Comparison of ENCODE assay signal across 24 cellular contexts in genomic region chr1:22228505-22228911, GRCh38.
A peak's percentile ranks its signal among the peaks of the same experiment; 100 is the strongest.
DNase-seq lines count a peak whose midpoint lies in the region; ATAC-seq, FAIRE-seq and TF ChIP-seq lines count a peak whose summit lies in the region.
"Had no signal": no experiment of that assay in that cellular context is flagged by ENCODE, and none has a peak within 500 bp of the region (broad histone marks: within the 10 kb centered on the region; RNA-seq: fewer than 3 reads in every experiment).

No MANE protein-coding gene starts in this region.

- H3K4me3 ChIP-seq in K562 (no peak overlapping the region), lower lobe of right lung (no peak overlapping the region)
- H3K4me3 ChIP-seq: ascending aorta, tibial nerve had no signal

- H3K27me3 ChIP-seq in K562 (ENCODE audit: control insufficient read depth in 2 of 2, insufficient read depth in 2 of 2, low read length in 2 of 2) (peaks cover 19 to 62% of the 10 kb centered on the region in 2 experiments; a peak in 4 of 5 replicates), lower lobe of right lung (ENCODE audit: low read depth) (peaks cover 6% of the 10 kb centered on the region)
- H3K27me3 ChIP-seq: ascending aorta had no signal

- in situ Hi-C loops in K562 (cut with MboI), result no loop called here

- 0% methylated on average over 7 of the region's 7 CpGs for WGBS in K562 (ENCODE audit: insufficient coverage, low coverage, missing lambda C conversion rate)

- H3K79me2 ChIP-seq in K562 (ENCODE audit: control insufficient read depth, insufficient read depth, low read length), result no peaks in the 10 kb centered on the region

- H3K4me2 ChIP-seq in K562 (ENCODE audit: insufficient read depth, low read length), result no peak overlapping the region

- peak overlapping the region in 1 of 2 experiments; percentile 37; a peak in 1 of 4 replicates for H3K9ac ChIP-seq in K562 (ENCODE audit: insufficient read depth in 1 of 2, low read depth in 2 of 2, low read length in 2 of 2)

- TF ChIP-seq CTCF in K562 (IDR thresholded peaks at IDR 0.05 in 2 of 3, conservative IDR thresholded peaks at IDR 0.05 in 1 of 3; ENCODE audit: insufficient read depth in 2 of 3, low read depth in 1 of 3, low read length in 3 of 3), result no peak
- TF ChIP-seq CTCF in lower lobe of right lung (IDR thresholded peaks at IDR 0.05), result no peak

- no peaks in the 10 kb centered on the region for H3K4me1 ChIP-seq in K562 (replicated peaks in 1 of 2; ENCODE audit: control insufficient read depth in 2 of 2, insufficient read depth in 2 of 2, low read length in 2 of 2)
- no peaks in the 10 kb centered on the region for H3K4me1 ChIP-seq in lower lobe of right lung
- H3K4me1 ChIP-seq: ascending aorta, tibial nerve had no signal

- 0 out of 2 replicates have a peak, but pooled peaks cover 19% of the 10 kb centered on the region for H4K20me1 ChIP-seq in K562 (replicated peaks; ENCODE audit: control insufficient read depth, insufficient read depth, low read length)

- CTCF ChIA-PET in K562 (lab: Yijun Ruan, JAX; ENCODE audit: low intra/inter-chr PET ratio), result no interaction called here

- H3K9me1 ChIP-seq in K562 (ENCODE audit: control insufficient read depth, insufficient read depth, low read length), result no peaks in the 10 kb centered on the region

- H3K36me3 ChIP-seq in K562 (ENCODE audit: control insufficient read depth, insufficient read depth, low read length) (no peaks in the 10 kb centered on the region), lower lobe of right lung (no peaks in the 10 kb centered on the region)
- H3K36me3 ChIP-seq: ascending aorta, neutrophil, tibial nerve had no signal

- TF ChIP-seq RAD21 in K562 (CRISPR knock-in tag; conservative IDR thresholded peaks at IDR 0.05 in 1 of 2, IDR thresholded peaks at IDR 0.05 in 1 of 2), result no peak

- DNase-seq in DMS53 (lab: John Stamatoyannopoulos, UW), result peak; percentile 77
- DNase-seq in NCI-H146 (lab: John Stamatoyannopoulos, UW), result peak; percentile 35
- DNase-seq in K562 (ENCODE audit: extremely low read depth in 1 of 4, low spot score in 3 of 4), result no peak
- DNase-seq in lower lobe of right lung, result no peak
- DNase-seq in GM03348 (ENCODE audit: low spot score), result no peak
- no peak for DNase-seq in HTR-8/SVneo (ENCODE audit: insufficient read length, low spot score)
- DNase-seq in activated CD4-positive, alpha-beta T cell treated with anti-CD3 and anti-CD28 coated beads for 1 hour, result no peak
- DNase-seq: activated B cell treated with CpG ODN at 0.5 μM for 24 hours; activated naive CD4-positive, alpha-beta T cell treated with anti-CD3 and anti-CD28 coated beads, Interleukin-2, amount 10 ng/mL, durations not matched to agents 7 days and 5 days; activated T-cell treated with anti-CD3 and anti-CD28 coated beads, Interleukin-2, amount 50 U/mL, for 4 hours; CD8-positive, alpha-beta memory T cell; cerebellar nuclear complex; effector memory CD4-positive, alpha-beta T cell; left colon; NCI-H2227 treated with DMSO at 0.1 percent for 48 hours; RPMI8226; small intestine; stimulated activated CD4-positive, alpha-beta T cell treated with anti-CD3 and anti-CD28 coated beads, Interleukin-2, amount 100 ng/mL, for 48 hours; stimulated activated naive CD4-positive, alpha-beta T cell treated with Interleukin-2 at 50 U/mL for 16 hours; T1000 had no signal

- no peak overlapping the region for H3K27ac ChIP-seq in K562 (ENCODE audit: extremely low read depth, low read depth, low read length)
- H3K27ac ChIP-seq in lower lobe of right lung, result no peak overlapping the region
- H3K27ac ChIP-seq: ascending aorta, neutrophil, tibial nerve had no signal

- no peak overlapping the region for H2AFZ ChIP-seq in K562 (ENCODE audit: low read depth, low read length)

- POLR2A ChIA-PET in K562 (lab: Yijun Ruan, JAX), result interaction anchor here (0.7 to 1.5 kb wide), 3 partner anchors 18 to 649 kb away, joined by 3 to 8 read pairs (median 3); no protein-coding TSS in a partner anchor

- H3K9me3 ChIP-seq in K562 (replicated peaks; ENCODE audit: control insufficient read depth, insufficient read depth, low read depth, low read length), result no peaks in the 10 kb centered on the region
- H3K9me3 ChIP-seq in lower lobe of right lung, result no peaks in the 10 kb centered on the region
- H3K9me3 ChIP-seq: ascending aorta, neutrophil had no signal

- ATAC-seq in K562 (no peak), lower lobe of right lung (peak; percentile 51 to 71)
- ATAC-seq: activated T-cell treated with anti-CD3 and anti-CD28 coated beads, Interleukin-2, amount 50 U/mL, for 4 hours; left colon; SK-N-SH treated with all-trans-retinoic acid at 6 μM for 48 hours had no signal

- FAIRE-seq in K562 (lab: Jason Lieb, UNC), result no peak
- FAIRE-seq in HTR-8/SVneo (lab: Jason Lieb, UNC), result no peak
- FAIRE-seq: small intestine had no signal

- no peak for TF ChIP-seq EP300 in K562 (IDR thresholded peaks at IDR 0.05; ENCODE audit: low read length)

- no peak for TF ChIP-seq POLR2A in K562 (conservative IDR thresholded peaks at IDR 0.05)

- intact Hi-C loops in K562 (cut with micrococcal nuclease) (no loop called here), lower lobe of right lung (cut with DNase I) (no loop called here)

- BruUV-seq in K562 (replicated peaks; lab: Mats Ljungman, UMichigan), result no TSS peak

TF ChIP-seq in K562, 482 proteins besides CTCF, POLR2A, EP300 and RAD21:
- TF ChIP-seq PTBP1 (IDR thresholded peaks at IDR 0.05; ENCODE audit: low read depth, low read length) (0 out of 2 replicates have a peak, but pooled peaks have one; percentile 9), FOSL1 (tag; conservative IDR thresholded peaks at IDR 0.05) (no peak)

Comparison
In these comparisons a context has a peak if more than half of its experiments do, and no peak if none do; other contexts are left out.
1. DNase-seq: peak in DMS53 (single experiment) and NCI-H146 (single experiment); none in K562 (0 of 4), lower lobe of right lung (single experiment), GM03348 (single experiment), HTR-8/SVneo (single experiment) and activated CD4-positive, alpha-beta T cell treated with anti-CD3 and anti-CD28 coated beads for 1 hour (single experiment).